Comparison of ENCODE assay signal across 9 cellular contexts in genomic region chr16:65070831-65071230, GRCh38. TPM values are rescaled to one million over a fixed set of nuclear protein-coding genes. Genes with fewer than 3 reads are reported as not detected.
DNase-seq lines count a peak whose midpoint lies in the region; ATAC-seq and TF ChIP-seq lines count a peak whose summit lies in the region.
"Had no signal": no experiment of that assay in that cellular context is flagged by ENCODE, and none has a peak within 500 bp of the region (broad histone marks: within the 10 kb centered on the region; RNA-seq: fewer than 3 reads in every experiment).

No MANE protein-coding gene starts in this region.

- no peak overlapping the region for H3K4me3 Mint-ChIP-seq in activated T-cell treated with anti-CD3 and anti-CD28 coated beads, Interleukin-2, amount 50 U/mL, for 72 hours
- H3K4me3 Mint-ChIP-seq in T-helper 2 cell treated with Interferon-gamma antibody and Interleukin-4, amounts not matched to agents 5 μg/mL and 100 μg/mL, for 36 hours = no peak overlapping the region
- H3K4me3 Mint-ChIP-seq in activated T-helper 1 cell treated with anti-CD3 and anti-CD28 coated beads, Interleukin-12 subunit alpha, Interleukin-12 subunit beta, Interleukin-2, Interleukin-4 antibody, amounts not matched to agents 30 ng/mL and 10 ng/mL and 1 ng/mL, durations not matched to agents 14 hours and 24 hours and 36 hours = no peak overlapping the region
- H3K4me3 Mint-ChIP-seq: T-helper 1 cell treated with Interleukin-12 subunit alpha and Interleukin-12 subunit beta and Interleukin-4 antibody, amounts not matched to agents 30 μg/mL and 1 μg/mL, for 36 hours had no signal

- peaks cover 1 to 3% of the 10 kb centered on the region in 2 donors for H3K36me3 Mint-ChIP-seq in activated T-cell treated with anti-CD3 and anti-CD28 coated beads, Interleukin-2, amount 50 U/mL, for 72 hours (ENCODE audit: insufficient read depth in 2 of 2)
- no peaks in the 10 kb centered on the region for H3K36me3 Mint-ChIP-seq in T-helper 2 cell treated with Interferon-gamma antibody and Interleukin-4, amounts not matched to agents 5 μg/mL and 100 μg/mL, for 36 hours (ENCODE audit: low read depth)
- no peaks in the 10 kb centered on the region for H3K36me3 Mint-ChIP-seq in activated T-helper 1 cell treated with anti-CD3 and anti-CD28 coated beads, Interleukin-12 subunit alpha, Interleukin-12 subunit beta, Interleukin-2, Interleukin-4 antibody, amounts not matched to agents 30 ng/mL and 10 ng/mL and 1 ng/mL, durations not matched to agents 14 hours and 24 hours and 36 hours (ENCODE audit: low read depth)

- intact Hi-C loops in activated T-helper 1 cell treated with anti-CD3 and anti-CD28 coated beads, Interleukin-12 subunit alpha, Interleukin-12 subunit beta, Interleukin-2, Interleukin-4 antibody, amounts not matched to agents 30 ng/mL and 10 ng/mL and 1 ng/mL, durations not matched to agents 14 hours and 24 hours and 36 hours (cut with micrococcal nuclease) = no loop called here

- no peak overlapping the region for H3K4me3 ChIP-seq in fibroblast of villous mesenchyme (ENCODE audit: low read depth, low read length)

- no peak overlapping the region for H3K27ac Mint-ChIP-seq in activated T-cell treated with anti-CD3 and anti-CD28 coated beads, Interleukin-2, amount 50 U/mL, for 72 hours
- no peak overlapping the region for H3K27ac Mint-ChIP-seq in T-helper 2 cell treated with Interferon-gamma antibody and Interleukin-4, amounts not matched to agents 5 μg/mL and 100 μg/mL, for 36 hours
- no peak overlapping the region for H3K27ac Mint-ChIP-seq in activated T-helper 1 cell treated with anti-CD3 and anti-CD28 coated beads, Interleukin-12 subunit alpha, Interleukin-12 subunit beta, Interleukin-2, Interleukin-4 antibody, amounts not matched to agents 30 ng/mL and 10 ng/mL and 1 ng/mL, durations not matched to agents 14 hours and 24 hours and 36 hours
- H3K27ac Mint-ChIP-seq: T-helper 1 cell treated with Interleukin-12 subunit alpha and Interleukin-12 subunit beta and Interleukin-4 antibody, amounts not matched to agents 30 μg/mL and 1 μg/mL, for 36 hours had no signal

- no peaks in the 10 kb centered on the region for H3K4me1 Mint-ChIP-seq in activated T-cell treated with anti-CD3 and anti-CD28 coated beads, Interleukin-2, amount 50 U/mL, for 72 hours (ENCODE audit: low read depth)
- no peaks in the 10 kb centered on the region for H3K4me1 Mint-ChIP-seq in T-helper 2 cell treated with Interferon-gamma antibody and Interleukin-4, amounts not matched to agents 5 μg/mL and 100 μg/mL, for 36 hours (ENCODE audit: low read depth)
- no peaks in the 10 kb centered on the region for H3K4me1 Mint-ChIP-seq in activated T-helper 1 cell treated with anti-CD3 and anti-CD28 coated beads, Interleukin-12 subunit alpha, Interleukin-12 subunit beta, Interleukin-2, Interleukin-4 antibody, amounts not matched to agents 30 ng/mL and 10 ng/mL and 1 ng/mL, durations not matched to agents 14 hours and 24 hours and 36 hours (ENCODE audit: low read depth)

- no peaks in the 10 kb centered on the region for H3K27me3 Mint-ChIP-seq in activated T-cell treated with anti-CD3 and anti-CD28 coated beads, Interleukin-2, amount 50 U/mL, for 72 hours (ENCODE audit: low read depth)
- H3K27me3 Mint-ChIP-seq in T-helper 2 cell treated with Interferon-gamma antibody and Interleukin-4, amounts not matched to agents 5 μg/mL and 100 μg/mL, for 36 hours (ENCODE audit: low read depth) = no peaks in the 10 kb centered on the region
- H3K27me3 Mint-ChIP-seq in activated T-helper 1 cell treated with anti-CD3 and anti-CD28 coated beads, Interleukin-12 subunit alpha, Interleukin-12 subunit beta, Interleukin-2, Interleukin-4 antibody, amounts not matched to agents 30 ng/mL and 10 ng/mL and 1 ng/mL, durations not matched to agents 14 hours and 24 hours and 36 hours (ENCODE audit: insufficient read depth) = no peaks in the 10 kb centered on the region

- TF ChIP-seq CTCF in fibroblast of villous mesenchyme (IDR thresholded peaks at IDR 0.05; ENCODE audit: insufficient read depth, low read depth, low read length) = no peak

- ATAC-seq in GM21717 (IDR thresholded peaks at IDR 0.05; ENCODE audit: unreplicated experiment) = no peak
- ATAC-seq in activated T-cell treated with anti-CD3 and anti-CD28 coated beads, Interleukin-2, amount 50 U/mL, for 72 hours (replicated peaks in 1 of 2) = no peak

- peaks cover 9 to 13% of the 10 kb centered on the region in 2 donors for H3K9me3 Mint-ChIP-seq in activated T-cell treated with anti-CD3 and anti-CD28 coated beads, Interleukin-2, amount 50 U/mL, for 72 hours
- peaks cover 25% of the 10 kb centered on the region for H3K9me3 Mint-ChIP-seq in T-helper 2 cell treated with Interferon-gamma antibody and Interleukin-4, amounts not matched to agents 5 μg/mL and 100 μg/mL, for 36 hours
- peaks cover 10% of the 10 kb centered on the region for H3K9me3 Mint-ChIP-seq in activated T-helper 1 cell treated with anti-CD3 and anti-CD28 coated beads, Interleukin-12 subunit alpha, Interleukin-12 subunit beta, Interleukin-2, Interleukin-4 antibody, amounts not matched to agents 30 ng/mL and 10 ng/mL and 1 ng/mL, durations not matched to agents 14 hours and 24 hours and 36 hours

- peak; percentile 37 for DNase-seq in COLO668 (lab: John Stamatoyannopoulos, UW; ENCODE audit: unreplicated experiment)
- DNase-seq in SHP77 treated with DMSO at 0.1 percent for 48 hours (lab: John Stamatoyannopoulos, UW) = peak; percentile 77
- peak; percentile 97 for DNase-seq in fibroblast of villous mesenchyme (ENCODE audit: low read depth)
- DNase-seq in occipital lobe (lab: John Stamatoyannopoulos, UW) = peak; percentile 85
- no peak for DNase-seq in activated T-cell treated with anti-CD3 and anti-CD28 coated beads, Interleukin-2, amount 50 U/mL, for 72 hours
- DNase-seq in T-helper 2 cell treated with Interferon-gamma antibody and Interleukin-4, amounts not matched to agents 5 μg/mL and 100 μg/mL, for 36 hours (ENCODE audit: low spot score) = no peak
- DNase-seq in activated T-helper 1 cell treated with anti-CD3 and anti-CD28 coated beads, Interleukin-12 subunit alpha, Interleukin-12 subunit beta, Interleukin-2, Interleukin-4 antibody, amounts not matched to agents 30 ng/mL and 10 ng/mL and 1 ng/mL, durations not matched to agents 14 hours and 24 hours and 36 hours (ENCODE audit: low spot score) = no peak

RNA-seq across cellular contexts. Expression of gene CDH11, which starts 51.0 kb away (rescaled TPM):
- total RNA-seq in fibroblast of villous mesenchyme (265 and 290 TPM in 2 replicates), occipital lobe (258 TPM)
- total RNA-seq in activated T-cell treated with anti-CD3 and anti-CD28 coated beads, Interleukin-2, amount 50 U/mL, for 72 hours = not detected
- not detected in 2 replicates for total RNA-seq in activated T-helper 1 cell treated with anti-CD3 and anti-CD28 coated beads, Interleukin-12 subunit alpha, Interleukin-12 subunit beta, Interleukin-2, Interleukin-4 antibody, amounts not matched to agents 30 ng/mL and 10 ng/mL and 1 ng/mL, durations not matched to agents 14 hours and 24 hours and 36 hours

Comparison
In these comparisons a context has a peak if more than half of its experiments do, and no peak if none do; other contexts are left out.
1. DNase-seq: peak in COLO668 (single experiment), SHP77 treated with DMSO at 0.1 percent for 48 hours (single experiment), fibroblast of villous mesenchyme (single experiment) and occipital lobe (single experiment); none in activated T-cell treated with anti-CD3 and anti-CD28 coated beads, Interleukin-2, amount 50 U/mL, for 72 hours (0 of 2), T-helper 2 cell treated with Interferon-gamma antibody and Interleukin-4, amounts not matched to agents 5 μg/mL and 100 μg/mL, for 36 hours (single experiment) and activated T-helper 1 cell treated with anti-CD3 and anti-CD28 coated beads, Interleukin-12 subunit alpha, Interleukin-12 subunit beta, Interleukin-2, Interleukin-4 antibody, amounts not matched to agents 30 ng/mL and 10 ng/mL and 1 ng/mL, durations not matched to agents 14 hours and 24 hours and 36 hours (single experiment).
2. RNA of gene CDH11, which starts 51.0 kb away (total RNA-seq): 265 to 290 TPM in fibroblast of villous mesenchyme and 258 TPM in occipital lobe (single experiment); not detected in activated T-cell treated with anti-CD3 and anti-CD28 coated beads, Interleukin-2, amount 50 U/mL, for 72 hours and not detected in activated T-helper 1 cell treated with anti-CD3 and anti-CD28 coated beads, Interleukin-12 subunit alpha, Interleukin-12 subunit beta, Interleukin-2, Interleukin-4 antibody, amounts not matched to agents 30 ng/mL and 10 ng/mL and 1 ng/mL, durations not matched to agents 14 hours and 24 hours and 36 hours; every median in the first group is over 100 times any median in the second.